In genomic region chr3:177426151-177426904, GRCh38 we compare ENCODE assay signal across 1 cellular context.
TF ChIP-seq lines count a peak whose summit lies in the region.

No MANE protein-coding gene starts in this region.

TF ChIP-seq in K562, 482 proteins besides CTCF, POLR2A, EP300 and RAD21 (continued from another document):
- TF ChIP-seq USF2 (CRISPR knock-in tag; IDR thresholded peaks at IDR 0.05) (no peak), ID3 (CRISPR knock-in tag; IDR thresholded peaks at IDR 0.05) (no peak), ID3 (tag; IDR thresholded peaks at IDR 0.05) (no peak), MITF (IDR thresholded peaks at IDR 0.05) (no peak), RNF219 (CRISPR knock-in tag; IDR thresholded peaks at IDR 0.05) (no peak), STAT5A (IDR thresholded peaks at IDR 0.05; ENCODE audit: borderline replicate concordance, low read length) (no peak), KDM5B (IDR thresholded peaks at IDR 0.05; ENCODE audit: insufficient replicate concordance, low read depth, low read length) (no peak), ZBTB33 (CRISPR knock-in tag; IDR thresholded peaks at IDR 0.05) (no peak), SRF (CRISPR knock-in tag; IDR thresholded peaks at IDR 0.05) (no peak), BRCA1 (IDR thresholded peaks at IDR 0.05) (no peak), BRCA1 (CRISPR knock-in tag; IDR thresholded peaks at IDR 0.05) (no peak), ZNF583 (CRISPR knock-in tag; IDR thresholded peaks at IDR 0.05) (no peak), HOMEZ (CRISPR knock-in tag; IDR thresholded peaks at IDR 0.05) (no peak), ZNF75A (CRISPR knock-in tag; IDR thresholded peaks at IDR 0.05) (no peak), E2F8 (IDR thresholded peaks at IDR 0.05; ENCODE audit: low read depth, partially characterized antibody) (no peak)
TF ChIP-seq in K562: peak in this region for 0.
